ENCODE assay signal across 12 cellular contexts in genomic region chr10:69839696-69840345, GRCh38. TPM values are rescaled to one million over a fixed set of nuclear protein-coding genes. Genes with fewer than 3 reads are reported as not detected.
A peak's percentile ranks its signal among the peaks of the same experiment; 100 is the strongest.
DNase-seq lines count a peak whose midpoint lies in the region; ATAC-seq and TF ChIP-seq lines count a peak whose summit lies in the region.
"Had no signal": no experiment of that assay in that cellular context is flagged by ENCODE, and none has a peak within 500 bp of the region (broad histone marks: within the 10 kb centered on the region; RNA-seq: fewer than 3 reads in every experiment).

No MANE protein-coding gene starts in this region.

- H3K4me1 Mint-ChIP-seq in endothelial cell (ENCODE audit: unreplicated experiment) (peaks cover 28% of the 10 kb centered on the region), nephron progenitor cell (peaks cover 81% of the 10 kb centered on the region)
- H3K4me1 Mint-ChIP-seq: IgD-negative memory B cell had no signal

- TF ChIP-seq CTCF in endothelial cell (IDR thresholded peaks at IDR 0.05; ENCODE audit: unreplicated experiment) (no peak), nephron progenitor cell (IDR thresholded peaks at IDR 0.05) (no peak)

- H3K4me3 Mint-ChIP-seq in endothelial cell (ENCODE audit: unreplicated experiment), result peak overlapping the region; percentile 56
- peak overlapping the region; percentile 29 for H3K4me3 Mint-ChIP-seq in nephron progenitor cell
- H3K4me3 Mint-ChIP-seq: activated naive CD4-positive, alpha-beta T cell treated with anti-CD3 and anti-CD28 coated beads for 36 hours; IgD-negative memory B cell had no signal

- H3K27me3 Mint-ChIP-seq in endothelial cell (ENCODE audit: unreplicated experiment) (peaks cover 5% of the 10 kb centered on the region), nephron progenitor cell (ENCODE audit: low read depth, poor library complexity) (peaks cover 28% of the 10 kb centered on the region)

- no peak for ATAC-seq in GM18858 (IDR thresholded peaks at IDR 0.05; ENCODE audit: unreplicated experiment)
- no peak for ATAC-seq in GM21723 (IDR thresholded peaks at IDR 0.05; ENCODE audit: unreplicated experiment)

- peak; percentile 81 for DNase-seq in GM03348 (ENCODE audit: low spot score)
- peak; percentile 61 for DNase-seq in RPMI8226
- DNase-seq in endothelial cell (ENCODE audit: low spot score), result no peak
- DNase-seq in nephron progenitor cell, result no peak
- DNase-seq in anterior cingulate cortex (lab: John Stamatoyannopoulos, UW), result no peak
- DNase-seq in NCI-H146 treated with DMSO at 0.1 percent for 48 hours (lab: John Stamatoyannopoulos, UW; ENCODE audit: unreplicated experiment), result no peak
- DNase-seq: activated naive CD4-positive, alpha-beta T cell treated with anti-CD3 and anti-CD28 coated beads for 36 hours; COR-L47; stimulated activated CD4-positive, alpha-beta T cell treated with anti-CD3 and anti-CD28 coated beads, Interleukin-4, amount 100 ng/mL, for 1 hour had no signal

- H3K27ac Mint-ChIP-seq in endothelial cell (ENCODE audit: unreplicated experiment) (no peak overlapping the region), nephron progenitor cell (peak overlapping the region; percentile 36)
- H3K27ac Mint-ChIP-seq: activated naive CD4-positive, alpha-beta T cell treated with anti-CD3 and anti-CD28 coated beads for 36 hours had no signal

- H3K36me3 Mint-ChIP-seq in endothelial cell (ENCODE audit: low read depth, unreplicated experiment) (peaks cover 9% of the 10 kb centered on the region), nephron progenitor cell (ENCODE audit: low read depth) (no peaks in the 10 kb centered on the region)
- H3K36me3 Mint-ChIP-seq: IgD-negative memory B cell had no signal

- no peaks in the 10 kb centered on the region for H3K9me3 Mint-ChIP-seq in endothelial cell (ENCODE audit: unreplicated experiment)
- H3K9me3 Mint-ChIP-seq in nephron progenitor cell, result no peaks in the 10 kb centered on the region
- H3K9me3 Mint-ChIP-seq: activated naive CD4-positive, alpha-beta T cell treated with anti-CD3 and anti-CD28 coated beads for 36 hours; IgD-negative memory B cell had no signal

RNA-seq across cellular contexts. Expression of gene COL13A1, which starts 38.1 kb away (rescaled TPM):
- 22.6 TPM for total RNA-seq in endothelial cell (ENCODE audit: unreplicated experiment)
- total RNA-seq: activated naive CD4-positive, alpha-beta T cell treated with anti-CD3 and anti-CD28 coated beads for 36 hours had no signal

Comparison
In these comparisons a context has a peak if more than half of its experiments do, and no peak if none do; other contexts are left out.
1. DNase-seq: peak in GM03348 (single experiment) and RPMI8226 (single experiment); none in endothelial cell (single experiment), nephron progenitor cell (single experiment), anterior cingulate cortex (0 of 58) and NCI-H146 treated with DMSO at 0.1 percent for 48 hours (single experiment).